16 cellular contexts compared by ENCODE assay signal in the genomic region with DNA sequence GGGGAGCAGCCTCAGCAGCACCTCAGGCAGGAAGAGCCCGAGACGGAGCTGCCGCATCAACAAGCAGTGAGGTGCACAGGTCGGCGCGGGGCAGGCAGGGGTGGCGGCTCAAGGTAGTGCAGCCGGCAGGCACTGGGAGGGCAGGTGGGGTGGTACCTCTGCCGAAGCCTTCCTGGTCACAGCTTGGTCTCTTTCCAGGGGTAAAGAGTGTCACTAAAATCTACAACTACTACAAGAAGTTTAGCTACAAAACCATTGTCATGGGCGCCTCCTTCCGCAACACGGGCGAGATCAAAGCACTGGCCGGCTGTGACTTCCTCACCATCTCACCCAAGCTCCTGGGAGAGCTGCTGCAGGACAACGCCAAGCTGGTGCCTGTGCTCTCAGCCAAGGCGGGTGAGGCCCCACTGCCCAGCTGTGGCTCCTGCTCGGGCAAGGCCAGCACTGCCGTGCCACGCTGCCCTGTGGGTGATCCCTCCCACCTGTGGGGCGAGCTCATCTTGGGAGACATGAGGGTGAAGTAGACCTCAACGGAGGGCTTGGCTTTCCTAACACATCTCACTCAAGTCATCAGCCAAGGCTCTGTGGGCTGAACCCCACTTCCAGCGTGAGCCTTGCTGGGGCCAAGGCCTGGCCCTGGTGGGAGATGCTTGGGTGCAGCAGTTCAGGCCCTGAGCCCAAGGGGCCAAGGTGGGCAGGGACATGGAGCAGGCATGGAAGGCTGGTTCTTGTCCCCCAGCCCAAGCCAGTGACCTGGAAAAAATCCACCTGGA. TPM values are rescaled to one million over a fixed set of nuclear protein-coding genes. Genes with fewer than 3 reads are reported as not detected.
DNase-seq lines count a peak whose midpoint lies in the region; ATAC-seq, FAIRE-seq and TF ChIP-seq lines count a peak whose summit lies in the region.
"Had no signal": no experiment of that assay in that cellular context is flagged by ENCODE, and none has a peak within 500 bp of the region (broad histone marks: within the 10 kb centered on the region; RNA-seq: fewer than 3 reads in every experiment).

No MANE protein-coding gene starts in this region.

- 83% methylated on average over 22 of the region's 22 CpGs for WGBS in right cardiac atrium
- 93% methylated on average over 15 of the region's 22 CpGs for WGBS in esophagus muscularis mucosa

- no peak overlapping the region for H2AFZ ChIP-seq in keratinocyte (ENCODE audit: control insufficient read depth, low read length)
- H2AFZ ChIP-seq: neural progenitor cell had no signal

- H3K27ac ChIP-seq in right cardiac atrium (ENCODE audit: low read length) (no peak overlapping the region), left ventricle myocardium inferior (replicated peaks) (no peak overlapping the region), WERI-Rb-1 (peak overlapping the region; percentile 10; the same call in 1 of the 2 replicates), keratinocyte (ENCODE audit: control insufficient read depth, insufficient read depth, low read length) (peak overlapping the region; percentile 17), esophagus muscularis mucosa (replicated peaks in 1 of 4) (no peak overlapping the region)
- H3K27ac ChIP-seq in CD8-positive, alpha-beta memory T cell (ENCODE audit: low read depth, low read length), result no peak overlapping the region
- H3K27ac ChIP-seq: lower lobe of right lung, neural progenitor cell had no signal

- H3K9me1 ChIP-seq in keratinocyte (ENCODE audit: control insufficient read depth, extremely low read depth, insufficient read depth, low read length), result peaks cover 3% of the 10 kb centered on the region

- H3K4me3 ChIP-seq in right cardiac atrium (ENCODE audit: low read length) (no peak overlapping the region), left ventricle myocardium inferior (no peak overlapping the region), WERI-Rb-1 (ENCODE audit: low read depth, low read length) (no peak overlapping the region), keratinocyte (ENCODE audit: control insufficient read depth in 2 of 3, extremely low read depth in 1 of 3, insufficient read depth in 2 of 3, low read depth in 1 of 3, low read length in 3 of 3) (no peak overlapping the region), esophagus muscularis mucosa (no peak overlapping the region)
- H3K4me3 ChIP-seq in CD8-positive, alpha-beta memory T cell (ENCODE audit: low read length), result no peak overlapping the region
- H3K4me3 ChIP-seq: lower lobe of right lung, neural progenitor cell had no signal

- intact Hi-C loops in right cardiac atrium (cut with DNase I) (no loop called here), left ventricle myocardium inferior (cut with micrococcal nuclease) (no loop called here), esophagus muscularis mucosa (cut with DNase I) (no loop called here)

- CTCF ChIA-PET in CD8-positive, alpha-beta memory T cell (lab: Charles Lee), result interaction anchor here (1.6 kb wide), 1 partner anchor 209 kb away, joined by 4 read pairs; no protein-coding TSS in a partner anchor

- H3K4me1 Mint-ChIP-seq in CD8-positive, alpha-beta memory T cell, result no peaks in the 10 kb centered on the region
- H3K4me1 Mint-ChIP-seq: neural progenitor cell had no signal

- no peaks in the 10 kb centered on the region for H3K9me3 Mint-ChIP-seq in CD8-positive, alpha-beta memory T cell
- H3K9me3 Mint-ChIP-seq: neural progenitor cell had no signal

- peaks cover 11% of the 10 kb centered on the region for H4K20me1 ChIP-seq in keratinocyte (ENCODE audit: control insufficient read depth, extremely low read depth, insufficient read depth, low read length)

- no peaks in the 10 kb centered on the region for H3K27me3 Mint-ChIP-seq in CD8-positive, alpha-beta memory T cell

- dilution Hi-C loops in keratinocyte (cut with MboI; ENCODE audit: extremely low pct_ligation_motif_present, low sequenced_read_pairs), result no loop called here

- peaks cover 0 to 60% (median 2%) of the 10 kb centered on the region in 3 donors for H3K36me3 Mint-ChIP-seq in CD8-positive, alpha-beta memory T cell

- H3K4me1 ChIP-seq in right cardiac atrium (ENCODE audit: control insufficient read depth, insufficient read depth, low read length) (no peaks in the 10 kb centered on the region), left ventricle myocardium inferior (no peaks in the 10 kb centered on the region), keratinocyte (ENCODE audit: control insufficient read depth, extremely low read depth, insufficient read depth, low read length) (peaks cover 19% of the 10 kb centered on the region), esophagus muscularis mucosa (peaks cover 0 to 9% (median 0%) of the 10 kb centered on the region in 4 donors)
- no peaks in the 10 kb centered on the region for H3K4me1 ChIP-seq in CD8-positive, alpha-beta memory T cell (ENCODE audit: insufficient read depth, low read length)
- H3K4me1 ChIP-seq: neural progenitor cell had no signal

- no peak overlapping the region for H3K27ac Mint-ChIP-seq in CD8-positive, alpha-beta memory T cell
- H3K27ac Mint-ChIP-seq: neural progenitor cell had no signal

- no peak for TF ChIP-seq CTCF in left ventricle myocardium inferior (IDR thresholded peaks at IDR 0.05; ENCODE audit: borderline replicate concordance)
- TF ChIP-seq CTCF in WERI-Rb-1 (IDR thresholded peaks at IDR 0.05; ENCODE audit: low read depth, low read length), result no peak
- TF ChIP-seq CTCF in keratinocyte (optimal IDR thresholded peaks at IDR 0.05 in 1 of 3, IDR thresholded peaks at IDR 0.05 in 1 of 3, conservative IDR thresholded peaks at IDR 0.05 in 1 of 3; ENCODE audit: extremely low read depth in 1 of 3, insufficient read depth in 2 of 3, low read length in 3 of 3), result no peak
- TF ChIP-seq CTCF in esophagus muscularis mucosa (IDR thresholded peaks at IDR 0.05), result no peak

- peak overlapping the region; percentile 50 for H3K9ac ChIP-seq in keratinocyte (ENCODE audit: control insufficient read depth, extremely low read depth, insufficient read depth, low read length)
- H3K9ac ChIP-seq: neural progenitor cell had no signal

- H3K4me2 ChIP-seq in keratinocyte (ENCODE audit: control insufficient read depth, extremely low read depth, insufficient read depth, low read depth, low read length), result peak overlapping the region; percentile 22
- H3K4me2 ChIP-seq: neural progenitor cell had no signal

- DNase-seq in right cardiac atrium (peak in 2 of 3 donors; percentile 40 to 60), left ventricle myocardium inferior (no peak), WERI-Rb-1 (no peak), keratinocyte (ENCODE audit: low read depth, low spot score) (no peak), NCI-H2171 (lab: John Stamatoyannopoulos, UW) (no peak), NCI-H524 treated with DMSO at 0.1 percent for 48 hours (lab: John Stamatoyannopoulos, UW) (no peak), esophagus muscularis mucosa (ENCODE audit: extremely low spot score) (no peak)
- DNase-seq in CD8-positive, alpha-beta memory T cell, result no peak
- DNase-seq: activated CD4-positive, alpha-beta T cell treated with anti-CD3 and anti-CD28 coated beads for 1 hour; activated T-cell treated with anti-CD3 and anti-CD28 coated beads, Interleukin-2, amount 50 U/mL, for 1 hour; NCI-H1092 treated with DMSO at 0.1 percent for 48 hours; NCI-H446; OCI-M1 had no signal

- H3K79me2 ChIP-seq in keratinocyte (ENCODE audit: control insufficient read depth, insufficient read depth, low read length), result no peaks in the 10 kb centered on the region

- peak; percentile 4 to 13 for ATAC-seq in right cardiac atrium

- POLR2A ChIA-PET in CD8-positive, alpha-beta memory T cell (lab: Charles Lee), result interaction anchor here (0.5 kb wide), 1 partner anchor 14 kb away, joined by 3 read pairs; no protein-coding TSS in a partner anchor

- peaks cover 81% of the 10 kb centered on the region for H3K36me3 ChIP-seq in left ventricle myocardium inferior
- H3K36me3 ChIP-seq in WERI-Rb-1, result peaks cover 88% of the 10 kb centered on the region
- peaks cover 38 to 41% of the 10 kb centered on the region in 2 experiments for H3K36me3 ChIP-seq in keratinocyte (ENCODE audit: control insufficient read depth in 2 of 2, extremely low read depth in 1 of 2, insufficient read depth in 2 of 2, low read length in 2 of 2)
- peaks cover 33% of the 10 kb centered on the region for H3K36me3 ChIP-seq in CD8-positive, alpha-beta memory T cell (ENCODE audit: insufficient read depth, low read length)
- H3K36me3 ChIP-seq in esophagus muscularis mucosa, result peaks cover 50 to 95% (median 88%) of the 10 kb centered on the region in 4 donors
- H3K36me3 ChIP-seq: neural progenitor cell had no signal

- TF ChIP-seq POLR2A in esophagus muscularis mucosa (IDR thresholded peaks at IDR 0.05; ENCODE audit: low read depth), result no peak

- no peaks in the 10 kb centered on the region for H3K27me3 ChIP-seq in right cardiac atrium (ENCODE audit: control insufficient read depth, insufficient read depth)
- H3K27me3 ChIP-seq in left ventricle myocardium inferior (ENCODE audit: low read depth), result no peaks in the 10 kb centered on the region
- no peaks in the 10 kb centered on the region for H3K27me3 ChIP-seq in WERI-Rb-1 (ENCODE audit: insufficient read depth, low read depth, severe bottlenecking)
- no peaks in the 10 kb centered on the region for H3K27me3 ChIP-seq in keratinocyte (ENCODE audit: control insufficient read depth, extremely low read depth, insufficient read depth, low read length)
- H3K27me3 ChIP-seq in CD8-positive, alpha-beta memory T cell (ENCODE audit: insufficient read depth, low read length, poor library complexity, severe bottlenecking), result no peaks in the 10 kb centered on the region
- H3K27me3 ChIP-seq in esophagus muscularis mucosa, result no peaks in the 10 kb centered on the region
- H3K27me3 ChIP-seq: neural progenitor cell had no signal

- no peak for TF ChIP-seq EP300 in esophagus muscularis mucosa (IDR thresholded peaks at IDR 0.05)

- H3K9me3 ChIP-seq in right cardiac atrium (ENCODE audit: control insufficient read depth, low read length) (no peaks in the 10 kb centered on the region), left ventricle myocardium inferior (replicated peaks) (no peaks in the 10 kb centered on the region), WERI-Rb-1 (ENCODE audit: severe bottlenecking) (no peaks in the 10 kb centered on the region), keratinocyte (ENCODE audit: control insufficient read depth, low read depth, low read length) (no peaks in the 10 kb centered on the region), esophagus muscularis mucosa (no peaks in the 10 kb centered on the region)
- H3K9me3 ChIP-seq in CD8-positive, alpha-beta memory T cell (ENCODE audit: low read length), result no peaks in the 10 kb centered on the region
- H3K9me3 ChIP-seq: lower lobe of right lung had no signal

- no peak overlapping the region for H3K4me3 Mint-ChIP-seq in CD8-positive, alpha-beta memory T cell

- FAIRE-seq in keratinocyte (lab: Jason Lieb, UNC), result no peak
- FAIRE-seq: HTR-8/SVneo had no signal

RNA-seq across cellular contexts. Expression of a gene that starts 13.6 kb away (rescaled TPM):
- total RNA-seq in right cardiac atrium (10 to 100 TPM; 30.0 to 34.5 (median 30.8) TPM), left ventricle myocardium inferior (26.2 TPM), esophagus muscularis mucosa (10 to 100 TPM; 24.0 to 37.7 (median 28.9) TPM)
- polyA plus RNA-seq in right cardiac atrium (26.7 TPM), keratinocyte (24.4 to 48.0 TPM (median 24.6 TPM) in 3 replicates)
- polyA plus RNA-seq in keratinocyte (2011; ENCODE audit: low read depth), result 8.2 TPM
- polyA plus RNA-seq in keratinocyte (2011; cell fraction: cytosol; rRNA removed), result 18.2 and 41.8 TPM in 2 replicates
- 116 and 155 TPM in 2 replicates for polyA plus RNA-seq in keratinocyte (2011; cell fraction: nucleus; rRNA removed)
- 27.6 and 43.5 TPM in 2 replicates for polyA plus RNA-seq in keratinocyte (2012; ENCODE audit: low replicate concordance)
- polyA minus RNA-seq in keratinocyte, result 21.9 to 31.3 TPM (median 24.9 TPM) in 3 replicates
- polyA minus RNA-seq in keratinocyte (2011; cell fraction: cytosol; rRNA and poly(A)+ RNA removed), result 37.8 TPM
- 34.8 and 49.2 TPM in 2 replicates for polyA minus RNA-seq in keratinocyte (2011; cell fraction: nucleus; rRNA and poly(A)+ RNA removed)
- 10 to 100 TPM; 53.0 to 56.3 TPM for total RNA-seq in CD8-positive, alpha-beta memory T cell
- 12.9 TPM for polyA plus RNA-seq in CD8-positive, alpha-beta memory T cell

RNA-seq across cellular contexts. Expression of a gene that starts 16.5 kb away (rescaled TPM):
- total RNA-seq in right cardiac atrium (10 to 100 TPM; 84.7 to 99.9 (median 94.9) TPM), left ventricle myocardium inferior (101 TPM), esophagus muscularis mucosa (100 to 1,000 TPM; 168 to 231 (median 186) TPM)
- polyA plus RNA-seq in right cardiac atrium (82.3 TPM), keratinocyte (162 to 200 TPM (median 170 TPM) in 3 replicates)
- polyA plus RNA-seq in keratinocyte (2011; ENCODE audit: low read depth), result 214 TPM
- polyA plus RNA-seq in keratinocyte (2011; cell fraction: cytosol; rRNA removed), result 138 and 195 TPM in 2 replicates
- 132 and 133 TPM in 2 replicates for polyA plus RNA-seq in keratinocyte (2011; cell fraction: nucleus; rRNA removed)
- polyA plus RNA-seq in keratinocyte (2012; ENCODE audit: low replicate concordance), result 207 and 214 TPM in 2 replicates
- 82.7 to 124 TPM (median 97.7 TPM) in 3 replicates for polyA minus RNA-seq in keratinocyte
- 164 TPM for polyA minus RNA-seq in keratinocyte (2011; cell fraction: cytosol; rRNA and poly(A)+ RNA removed)
- 31.6 and 36.6 TPM in 2 replicates for polyA minus RNA-seq in keratinocyte (2011; cell fraction: nucleus; rRNA and poly(A)+ RNA removed)
- 100 to 1,000 TPM; 245 to 246 TPM for total RNA-seq in CD8-positive, alpha-beta memory T cell
- 184 TPM for polyA plus RNA-seq in CD8-positive, alpha-beta memory T cell

RNA-seq across cellular contexts. Expression of a gene that starts 26.2 kb away (rescaled TPM):
- total RNA-seq in right cardiac atrium (under 1 TPM in 3 of 4 donors, not detected in 1; 0.15 to 0.37 (median 0.28) TPM), left ventricle myocardium inferior (not detected), esophagus muscularis mucosa (1 to 10 TPM in 3 of 4 donors, under 1 TPM in 1; 0.42 to 3.3 (median 2.6) TPM)
- polyA plus RNA-seq in right cardiac atrium (0.59 TPM), keratinocyte (not detected in 3 replicates)
- polyA plus RNA-seq in keratinocyte (2011; ENCODE audit: low read depth), result not detected
- polyA plus RNA-seq in keratinocyte (2011; cell fraction: cytosol; rRNA removed), result not detected in 2 replicates
- polyA plus RNA-seq in keratinocyte (2011; cell fraction: nucleus; rRNA removed), result not detected in 2 replicates
- 0.10 TPM in 1 of 2 replicates, not detected in the other for polyA plus RNA-seq in keratinocyte (2012; ENCODE audit: low replicate concordance)
- not detected in 3 replicates for polyA minus RNA-seq in keratinocyte
- polyA minus RNA-seq in keratinocyte (2011; cell fraction: cytosol; rRNA and poly(A)+ RNA removed), result not detected
- not detected in 2 replicates for polyA minus RNA-seq in keratinocyte (2011; cell fraction: nucleus; rRNA and poly(A)+ RNA removed)
- total RNA-seq in CD8-positive, alpha-beta memory T cell, result 1 to 10 TPM; 2.1 to 2.6 TPM
- 0.13 TPM for polyA plus RNA-seq in CD8-positive, alpha-beta memory T cell
- total RNA-seq: lower lobe of right lung had no signal

RNA-seq across cellular contexts. Expression of a gene that starts 34.3 kb away (rescaled TPM):
- total RNA-seq in right cardiac atrium (1 to 10 TPM; 3.8 to 9.0 (median 6.5) TPM), left ventricle myocardium inferior (3.9 TPM), esophagus muscularis mucosa (10 to 100 TPM in 1 of 4 donors, 1 to 10 TPM in 3; 5.0 to 11.0 (median 9.5) TPM)
- polyA plus RNA-seq in right cardiac atrium (4.1 TPM), keratinocyte (8.4 to 21.2 TPM (median 13.5 TPM) in 3 replicates)
- polyA plus RNA-seq in keratinocyte (2011; ENCODE audit: low read depth), result 4.1 TPM
- polyA plus RNA-seq in keratinocyte (2011; cell fraction: cytosol; rRNA removed), result 12.1 and 24.3 TPM in 2 replicates
- 27.1 and 28.4 TPM in 2 replicates for polyA plus RNA-seq in keratinocyte (2011; cell fraction: nucleus; rRNA removed)
- polyA plus RNA-seq in keratinocyte (2012; ENCODE audit: low replicate concordance), result 9.7 and 19.7 TPM in 2 replicates
- polyA minus RNA-seq in keratinocyte, result 9.0 to 51.7 TPM (median 10.8 TPM) in 3 replicates
- 24.4 TPM for polyA minus RNA-seq in keratinocyte (2011; cell fraction: cytosol; rRNA and poly(A)+ RNA removed)
- polyA minus RNA-seq in keratinocyte (2011; cell fraction: nucleus; rRNA and poly(A)+ RNA removed), result 14.7 and 24.3 TPM in 2 replicates
- 10 to 100 TPM; 73.6 to 77.0 TPM for total RNA-seq in CD8-positive, alpha-beta memory T cell
- 14.1 TPM for polyA plus RNA-seq in CD8-positive, alpha-beta memory T cell

RNA-seq across cellular contexts. Expression of a gene that starts 41.3 kb away (rescaled TPM):
- total RNA-seq in right cardiac atrium, result 1 to 10 TPM; 5.6 to 9.6 (median 8.9) TPM
- polyA plus RNA-seq in right cardiac atrium, result 10.4 TPM
- total RNA-seq in left ventricle myocardium inferior, result 7.1 TPM
- polyA plus RNA-seq in keratinocyte, result 2.5 to 6.4 TPM (median 2.9 TPM) in 3 replicates
- polyA plus RNA-seq in keratinocyte (2011; ENCODE audit: low read depth), result 2.8 TPM
- polyA plus RNA-seq in keratinocyte (2011; cell fraction: cytosol; rRNA removed), result 1.0 and 2.2 TPM in 2 replicates
- polyA plus RNA-seq in keratinocyte (2011; cell fraction: nucleus; rRNA removed), result 13.3 and 21.1 TPM in 2 replicates
- 4.7 and 6.5 TPM in 2 replicates for polyA plus RNA-seq in keratinocyte (2012; ENCODE audit: low replicate concordance)
- 2.0 to 6.9 TPM (median 2.5 TPM) in 3 replicates for polyA minus RNA-seq in keratinocyte
- 5.9 TPM for polyA minus RNA-seq in keratinocyte (2011; cell fraction: cytosol; rRNA and poly(A)+ RNA removed)
- polyA minus RNA-seq in keratinocyte (2011; cell fraction: nucleus; rRNA and poly(A)+ RNA removed), result 7.3 and 11.3 TPM in 2 replicates
- 10 to 100 TPM; 30.5 to 34.5 TPM for total RNA-seq in CD8-positive, alpha-beta memory T cell
- 4.6 TPM for polyA plus RNA-seq in CD8-positive, alpha-beta memory T cell
- total RNA-seq in esophagus muscularis mucosa, result 10 to 100 TPM in 2 of 4 donors, 1 to 10 TPM in 2; 5.3 to 18.7 (median 9.6) TPM

Comparison
In these comparisons a context has a peak if more than half of its experiments do, and no peak if none do; other contexts are left out.
1. DNase-seq: peak in right cardiac atrium (2 of 3); none in left ventricle myocardium inferior (single experiment), WERI-Rb-1 (single experiment), keratinocyte (single experiment), NCI-H2171 (single experiment), CD8-positive, alpha-beta memory T cell (0 of 5), NCI-H524 treated with DMSO at 0.1 percent for 48 hours (single experiment) and esophagus muscularis mucosa (single experiment).
2. H3K27ac ChIP-seq: peak in WERI-Rb-1 (single experiment) and keratinocyte (single experiment); none in right cardiac atrium (single experiment), left ventricle myocardium inferior (single experiment), CD8-positive, alpha-beta memory T cell (single experiment) and esophagus muscularis mucosa (0 of 4).